Comparison of ENCODE assay signal across 1 cellular context in genomic region chr6:79441222-79441621, GRCh38.
TF ChIP-seq lines count a peak whose summit lies in the region.

No MANE protein-coding gene starts in this region.

TF ChIP-seq in GM23338, 12 proteins besides CTCF, POLR2A, EP300 and RAD21 (continued from another document):
- TF ChIP-seq ZNF462 (CRISPR knock-in tag; IDR thresholded peaks at IDR 0.05) (no peak), EZH2 (IDR thresholded peaks at IDR 0.05; ENCODE audit: low read depth, unreplicated experiment) (no peak), NANOG (IDR thresholded peaks at IDR 0.05; ENCODE audit: borderline replicate concordance) (no peak), ETS1 (IDR thresholded peaks at IDR 0.05) (no peak), POLR2AphosphoS5 (IDR thresholded peaks at IDR 0.05; ENCODE audit: low read depth) (no peak), STAT1 (IDR thresholded peaks at IDR 0.05; ENCODE audit: unreplicated experiment) (no peak), ZNF114 (CRISPR knock-in tag; IDR thresholded peaks at IDR 0.05) (no peak), EZH2phosphoT487 (IDR thresholded peaks at IDR 0.05; ENCODE audit: unreplicated experiment) (no peak)
